11 cellular contexts compared by ENCODE assay signal in the genomic region with DNA sequence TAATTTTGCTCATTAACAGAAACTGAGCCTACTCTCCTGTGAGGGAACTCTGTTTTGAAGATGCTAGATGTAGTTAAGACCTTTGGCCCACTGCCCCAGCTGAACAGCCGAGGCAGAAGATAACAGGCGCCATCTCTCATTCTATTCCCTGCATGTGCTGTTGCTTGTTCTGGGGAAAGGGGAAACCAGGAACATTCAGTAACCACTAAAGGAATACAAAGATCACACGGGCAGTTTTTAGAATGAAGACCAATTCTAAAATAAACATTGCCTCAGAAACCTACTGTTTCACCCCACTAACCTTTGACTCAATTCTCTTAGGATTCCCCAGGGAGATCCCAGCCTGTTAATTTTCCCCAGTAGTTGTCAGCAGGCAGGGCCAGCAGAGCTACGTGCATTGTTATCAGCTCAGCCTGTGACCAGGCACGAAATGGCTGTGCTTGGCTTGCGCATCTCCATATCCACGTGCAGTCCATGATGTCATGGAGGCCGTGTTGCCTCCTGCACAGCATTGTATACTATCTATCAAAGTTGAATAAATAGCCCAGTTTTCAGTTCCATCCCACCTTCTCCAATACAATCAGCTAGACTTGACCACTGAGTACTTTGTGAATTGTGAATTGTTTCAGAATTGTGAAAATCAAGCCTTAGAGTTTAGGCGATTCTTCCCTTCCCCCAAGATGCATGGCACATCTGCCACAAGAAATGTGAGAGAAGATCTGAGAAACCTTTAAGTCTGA. TPM values are rescaled to one million over a fixed set of nuclear protein-coding genes. Genes with fewer than 3 reads are reported as not detected.
DNase-seq lines count a peak whose midpoint lies in the region; ATAC-seq and TF ChIP-seq lines count a peak whose summit lies in the region.
"Had no signal": no experiment of that assay in that cellular context is flagged by ENCODE, and none has a peak within 500 bp of the region (broad histone marks: within the 10 kb centered on the region; RNA-seq: fewer than 3 reads in every experiment).

No MANE protein-coding gene starts in this region.

- no peak for TF ChIP-seq CTCF in nephron (IDR thresholded peaks at IDR 0.05; ENCODE audit: unreplicated experiment in 3 of 3)

- intact Hi-C loops in activated CD4-positive, alpha-beta T cell treated with anti-CD3 and anti-CD28 coated beads for 36 hours (cut with DNase I, micrococcal nuclease): no loop called here

- POLR2A ChIA-PET in activated CD4-positive, alpha-beta T cell treated with anti-CD3 and anti-CD28 coated beads for 36 hours (lab: Charles Lee): no interaction called here

- H3K36me3 ChIP-seq in BLaER1: no peaks in the 10 kb centered on the region
- H3K36me3 ChIP-seq: SJSA1 had no signal

- no peak overlapping the region for H3K4me3 Mint-ChIP-seq in nephron
- no peak overlapping the region for H3K4me3 Mint-ChIP-seq in activated CD4-positive, alpha-beta T cell treated with anti-CD3 and anti-CD28 coated beads for 36 hours

- peak; percentile 92 for DNase-seq in NCI-H69 (lab: John Stamatoyannopoulos, UW)
- DNase-seq in fibroblast of the conjunctiva (ENCODE audit: low read depth): peak; percentile 43
- no peak for DNase-seq in KBM-7
- no peak for DNase-seq in activated CD4-positive, alpha-beta T cell treated with anti-CD3 and anti-CD28 coated beads for 36 hours
- DNase-seq: activated CD8-positive, alpha-beta memory T cell treated with anti-CD3 and anti-CD28 coated beads, Interleukin-2, amount 50 U/mL, for 4 hours; effector CD8-positive, alpha-beta T cell had no signal

- in situ Hi-C loops in KBM-7 (cut with MboI; ENCODE audit: low pct_unique_long_range_greater_than_20kb, low sequenced_read_pairs): no loop called here

- peaks cover 35% of the 10 kb centered on the region for H3K4me1 Mint-ChIP-seq in nephron
- H3K4me1 Mint-ChIP-seq in activated CD4-positive, alpha-beta T cell treated with anti-CD3 and anti-CD28 coated beads for 36 hours: peaks cover 7% of the 10 kb centered on the region

- H3K9me3 Mint-ChIP-seq in nephron: no peaks in the 10 kb centered on the region
- H3K9me3 Mint-ChIP-seq in activated CD4-positive, alpha-beta T cell treated with anti-CD3 and anti-CD28 coated beads for 36 hours (ENCODE audit: low read depth): no peaks in the 10 kb centered on the region

- peak overlapping the region; percentile 41 for H3K4me2 ChIP-seq in BLaER1

- H3K27ac ChIP-seq in BLaER1: no peak overlapping the region
- H3K27ac ChIP-seq: SJSA1 had no signal

- H3K27me3 ChIP-seq in BLaER1: no peaks in the 10 kb centered on the region
- H3K27me3 ChIP-seq: SJSA1 had no signal

- ATAC-seq in GM18867 (IDR thresholded peaks at IDR 0.05; ENCODE audit: unreplicated experiment): no peak
- no peak for ATAC-seq in activated CD4-positive, alpha-beta T cell treated with anti-CD3 and anti-CD28 coated beads for 36 hours
- ATAC-seq in HG03097 (IDR thresholded peaks at IDR 0.05; ENCODE audit: low FRiP score, unreplicated experiment): no peak

- H3K4me1 ChIP-seq in BLaER1: peaks cover 20% of the 10 kb centered on the region

- no peaks in the 10 kb centered on the region for H4K20me1 ChIP-seq in BLaER1

- H3K9me3 ChIP-seq in BLaER1: no peaks in the 10 kb centered on the region
- H3K9me3 ChIP-seq: SJSA1 had no signal

- CTCF ChIA-PET in activated CD4-positive, alpha-beta T cell treated with anti-CD3 and anti-CD28 coated beads for 36 hours (lab: Charles Lee): no interaction called here

- no peaks in the 10 kb centered on the region for H3K27me3 Mint-ChIP-seq in nephron (ENCODE audit: low read depth)
- H3K27me3 Mint-ChIP-seq in activated CD4-positive, alpha-beta T cell treated with anti-CD3 and anti-CD28 coated beads for 36 hours: no peaks in the 10 kb centered on the region

- no peaks in the 10 kb centered on the region for H3K36me3 Mint-ChIP-seq in nephron (ENCODE audit: low read depth)
- H3K36me3 Mint-ChIP-seq in activated CD4-positive, alpha-beta T cell treated with anti-CD3 and anti-CD28 coated beads for 36 hours (ENCODE audit: low read depth): no peaks in the 10 kb centered on the region

- no peak overlapping the region for H3K4me3 ChIP-seq in BLaER1
- H3K4me3 ChIP-seq: SJSA1 had no signal

- H3K27ac Mint-ChIP-seq in nephron: peak overlapping the region; percentile 11 to 81 (median 72)
- H3K27ac Mint-ChIP-seq in activated CD4-positive, alpha-beta T cell treated with anti-CD3 and anti-CD28 coated beads for 36 hours: no peak overlapping the region

- H3K9ac ChIP-seq in BLaER1: no peak overlapping the region

RNA-seq across cellular contexts. Expression of gene ANK3, which starts 36.0 kb away (rescaled TPM):
- total RNA-seq in activated CD4-positive, alpha-beta T cell treated with anti-CD3 and anti-CD28 coated beads for 36 hours: 10 to 100 TPM; 24.0 to 25.2 TPM

Comparison
In these comparisons a context has a peak if more than half of its experiments do, and no peak if none do; other contexts are left out.
1. DNase-seq: peak in NCI-H69 (single experiment) and fibroblast of the conjunctiva (single experiment); none in KBM-7 (single experiment) and activated CD4-positive, alpha-beta T cell treated with anti-CD3 and anti-CD28 coated beads for 36 hours (single experiment).